Comparison of ENCODE assay signal across 8 cellular contexts in the genomic region with DNA sequence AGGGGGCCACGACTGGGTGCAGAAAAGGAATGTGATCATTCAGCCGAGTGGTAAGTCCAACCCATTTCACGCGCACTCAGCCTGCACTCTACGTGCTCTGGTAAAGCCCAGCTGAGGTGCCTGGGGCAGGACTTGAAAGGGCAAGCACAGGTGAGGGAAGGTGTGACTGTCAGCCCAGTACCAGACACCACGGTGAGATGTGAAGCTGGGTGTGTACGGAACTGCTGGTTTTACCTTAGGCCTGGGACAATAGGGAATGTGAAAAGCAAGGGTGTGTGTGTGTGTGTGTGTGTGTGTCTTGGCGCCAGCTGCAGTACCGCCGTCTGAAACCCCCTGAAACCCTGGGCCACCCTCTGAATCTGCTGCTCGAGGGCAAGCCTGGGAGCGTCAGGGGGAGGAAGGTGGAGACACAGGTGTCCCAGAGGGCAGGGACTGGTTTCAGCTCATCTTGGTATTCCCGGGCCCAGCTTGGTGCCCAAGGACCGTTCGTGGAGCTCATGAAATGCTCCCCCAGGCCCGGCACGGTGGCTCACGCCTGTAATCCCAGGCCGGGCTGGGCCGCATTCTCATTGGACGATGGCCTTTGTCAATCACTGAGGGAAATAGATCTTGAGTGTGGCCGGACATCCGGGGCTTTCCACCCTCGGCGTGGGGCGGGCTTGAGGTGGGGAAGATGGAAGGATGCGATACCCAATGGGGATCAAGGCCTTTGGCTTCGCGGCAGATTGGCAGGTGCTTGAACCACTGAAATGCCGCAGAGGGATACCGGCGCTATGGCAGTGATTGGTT. TPM values are rescaled to one million over a fixed set of nuclear protein-coding genes. Genes with fewer than 3 reads are reported as not detected.
DNase-seq lines count a peak whose midpoint lies in the region; ATAC-seq and TF ChIP-seq lines count a peak whose summit lies in the region.

No MANE protein-coding gene starts in this region.

- H3K27ac ChIP-seq in BLaER1 (peak overlapping the region; percentile 89), coronary artery (peak overlapping the region; percentile 80 to 89), layer of hippocampus (ENCODE audit: low read depth, low read length) (peak overlapping the region; percentile 90)

- H3K4me3 ChIP-seq in BLaER1: peak overlapping the region; percentile 72
- peak overlapping the region; percentile 80 for H3K4me3 ChIP-seq in coronary artery

- H3K4me1 ChIP-seq in BLaER1: peaks cover 42% of the 10 kb centered on the region

- peaks cover 11% of the 10 kb centered on the region for H3K9me3 Mint-ChIP-seq in activated CD4-positive, alpha-beta T cell treated with anti-CD3 and anti-CD28 coated beads, Interleukin-2, amount 10 ng/mL, durations not matched to agents 24 days and 14 days

- H3K36me3 Mint-ChIP-seq in activated CD4-positive, alpha-beta T cell treated with anti-CD3 and anti-CD28 coated beads, Interleukin-2, amount 10 ng/mL, durations not matched to agents 24 days and 14 days (ENCODE audit: low read depth): peaks cover 2% of the 10 kb centered on the region

- peak overlapping the region; percentile 94 for H3K27ac Mint-ChIP-seq in activated CD4-positive, alpha-beta T cell treated with anti-CD3 and anti-CD28 coated beads, Interleukin-2, amount 10 ng/mL, durations not matched to agents 24 days and 14 days

- H3K27me3 ChIP-seq in BLaER1: no peaks in the 10 kb centered on the region
- peaks cover 2% of the 10 kb centered on the region for H3K27me3 ChIP-seq in layer of hippocampus (ENCODE audit: control insufficient read depth, insufficient read depth, low read length)

- peak; percentile 99 for ATAC-seq in GM19328 (IDR thresholded peaks at IDR 0.05; ENCODE audit: unreplicated experiment)
- ATAC-seq in HG03469 (IDR thresholded peaks at IDR 0.05; ENCODE audit: unreplicated experiment): peak; percentile 83

- H4K20me1 ChIP-seq in BLaER1: no peaks in the 10 kb centered on the region

- peak overlapping the region; percentile 82 for H3K9ac ChIP-seq in BLaER1

- peaks cover 25% of the 10 kb centered on the region for H3K4me1 Mint-ChIP-seq in activated CD4-positive, alpha-beta T cell treated with anti-CD3 and anti-CD28 coated beads, Interleukin-2, amount 10 ng/mL, durations not matched to agents 24 days and 14 days

- peak; percentile 99 to 100 for DNase-seq in NCI-H526 (lab: John Stamatoyannopoulos, UW)
- DNase-seq in activated CD4-positive, alpha-beta T cell treated with anti-CD3 and anti-CD28 coated beads, Interleukin-2, amount 10 ng/mL, durations not matched to agents 24 days and 14 days: peak; percentile 100
- DNase-seq in coronary artery (ENCODE audit: low spot score): peak; percentile 100
- DNase-seq in stimulated activated CD4-positive, alpha-beta T cell treated with anti-CD3 and anti-CD28 coated beads, Interleukin-1b, Interleukin-23, amount 100 ng/mL, for 24 hours (ENCODE audit: low read depth in 4 of 4, low spot score in 1 of 4): peak; percentile 92 to 99 (median 96)

- peak overlapping the region; percentile 68 for H3K4me2 ChIP-seq in BLaER1

- intact Hi-C loops in activated CD4-positive, alpha-beta T cell treated with anti-CD3 and anti-CD28 coated beads, Interleukin-2, amount 10 ng/mL, durations not matched to agents 24 days and 14 days (cut with micrococcal nuclease): loop anchor here (2.0 to 5.0 kb wide), 2 partner anchors 66 to 115 kb away; a partner anchor contains a TSS

- no peak for TF ChIP-seq CTCF in coronary artery (IDR thresholded peaks at IDR 0.05)

- peaks cover 13% of the 10 kb centered on the region for H3K27me3 Mint-ChIP-seq in activated CD4-positive, alpha-beta T cell treated with anti-CD3 and anti-CD28 coated beads, Interleukin-2, amount 10 ng/mL, durations not matched to agents 24 days and 14 days

- peaks cover 10% of the 10 kb centered on the region for H3K36me3 ChIP-seq in BLaER1

- H3K4me3 Mint-ChIP-seq in activated CD4-positive, alpha-beta T cell treated with anti-CD3 and anti-CD28 coated beads, Interleukin-2, amount 10 ng/mL, durations not matched to agents 24 days and 14 days: peak overlapping the region; percentile 96

- peaks cover 10% of the 10 kb centered on the region; the same call in 1 of the 2 replicates for H3K9me3 ChIP-seq in BLaER1

RNA-seq across cellular contexts. Expression of a gene that starts 27.8 kb away (rescaled TPM):
- 0.35 and 0.38 TPM in 2 replicates for total RNA-seq in activated CD4-positive, alpha-beta T cell treated with anti-CD3 and anti-CD28 coated beads, Interleukin-2, amount 10 ng/mL, durations not matched to agents 24 days and 14 days

RNA-seq across cellular contexts. Expression of a gene that starts 39.4 kb away (rescaled TPM):
- 3.4 and 3.7 TPM in 2 replicates for total RNA-seq in activated CD4-positive, alpha-beta T cell treated with anti-CD3 and anti-CD28 coated beads, Interleukin-2, amount 10 ng/mL, durations not matched to agents 24 days and 14 days

RNA-seq across cellular contexts. Expression of a gene that starts 55.1 kb away (rescaled TPM):
- 82.5 and 86.3 TPM in 2 replicates for total RNA-seq in activated CD4-positive, alpha-beta T cell treated with anti-CD3 and anti-CD28 coated beads, Interleukin-2, amount 10 ng/mL, durations not matched to agents 24 days and 14 days

RNA-seq across cellular contexts. Expression of a gene that starts 55.3 kb away (rescaled TPM):
- 32.9 and 35.5 TPM in 2 replicates for total RNA-seq in activated CD4-positive, alpha-beta T cell treated with anti-CD3 and anti-CD28 coated beads, Interleukin-2, amount 10 ng/mL, durations not matched to agents 24 days and 14 days

Comparison
In these comparisons a context has a peak if more than half of its experiments do, and no peak if none do; other contexts are left out.
1. Peak in every context shown above with its lines: DNase-seq, ATAC-seq, H3K4me3 ChIP-seq and H3K27ac ChIP-seq.